In genomic region chr2:56183643-56184499, GRCh38 we compare ENCODE assay signal across 8 cellular contexts. TPM values are rescaled to one million over a fixed set of nuclear protein-coding genes. Genes with fewer than 3 reads are reported as not detected.
A peak's percentile ranks its signal among the peaks of the same experiment; 100 is the strongest.
DNase-seq lines count a peak whose midpoint lies in the region; ATAC-seq and TF ChIP-seq lines count a peak whose summit lies in the region.

TSS of gene CCDC85A (plus strand) at chr2:56183990. CDS start at chr2:56184625, 635 bp downstream.

- no peak within 1 kb of the TSS for H3K4me3 Mint-ChIP-seq in natural killer cell treated with Interleukin-12 subunit alpha and Interleukin-12 subunit beta and Interleukin-15 and Interleukin-18, amount 100 ng/mL, for 72 hours

- no peak within 1 kb of the TSS for H2BK15ac ChIP-seq in IMR-90 (ENCODE audit: low read depth, low read length)

- no peak within 1 kb of the TSS for H2AK9ac ChIP-seq in IMR-90 (replicated peaks; ENCODE audit: low read depth, low read length, poor library complexity)

- no peak within 1 kb of the TSS for H3K4ac ChIP-seq in IMR-90 (ENCODE audit: low read depth, low read length)

- H3K9me1 ChIP-seq in IMR-90 (ENCODE audit: insufficient read depth, low read length): no peaks in the 10 kb centered on the region

- DNase-seq in DMS79 treated with DMSO at 0.1 percent for 48 hours (lab: John Stamatoyannopoulos, UW) (peak; percentile 62), IMR-90 (peak; percentile 55), OCI-M1 (lab: John Stamatoyannopoulos, UW) (peak; percentile 83), fibroblast of pulmonary artery (ENCODE audit: low read depth) (peak; percentile 84), stromal cell of bone marrow (ENCODE audit: low read depth) (peak; percentile 45)
- peak; percentile 9 to 22 for DNase-seq in activated T-helper 1 cell treated with anti-CD3 and anti-CD28 coated beads, Interleukin-2, amount 50 U/mL, for 16 hours (ENCODE audit: low read depth in 1 of 2, low spot score in 1 of 2)
- no peak for DNase-seq in natural killer cell treated with Interleukin-12 subunit alpha and Interleukin-12 subunit beta and Interleukin-15 and Interleukin-18, amount 100 ng/mL, for 72 hours (ENCODE audit: low spot score)

- no peak within 1 kb of the TSS for H3K56ac ChIP-seq in IMR-90 (ENCODE audit: extremely low read depth, insufficient read depth, low read length)

- peak within 1 kb of the TSS; percentile 84 for H2AFZ ChIP-seq in IMR-90 (replicated peaks; ENCODE audit: low read length, poor library complexity)

- peaks cover 0 to 4% of the 10 kb centered on the region in 2 donors for H3K4me1 Mint-ChIP-seq in natural killer cell treated with Interleukin-12 subunit alpha and Interleukin-12 subunit beta and Interleukin-15 and Interleukin-18, amount 100 ng/mL, for 72 hours (ENCODE audit: low read depth in 2 of 2)

- no peak for TF ChIP-seq POLR2A in IMR-90 (IDR thresholded peaks at IDR 0.05; ENCODE audit: low read depth, low read length)

- no peak within 1 kb of the TSS for H3K27ac Mint-ChIP-seq in natural killer cell treated with Interleukin-12 subunit alpha and Interleukin-12 subunit beta and Interleukin-15 and Interleukin-18, amount 100 ng/mL, for 72 hours

- peaks cover 41% of the 10 kb centered on the region for H3K27me3 ChIP-seq in IMR-90 (ENCODE audit: control insufficient read depth, insufficient read depth, low read length)

- no peak within 1 kb of the TSS for H2BK5ac ChIP-seq in IMR-90 (ENCODE audit: low read depth, low read length, poor library complexity, severe bottlenecking)

- BruUV-seq in IMR-90 (replicated peaks; lab: Mats Ljungman, UMichigan): no TSS peak

- no peak within 1 kb of the TSS for H2BK20ac ChIP-seq in IMR-90 (ENCODE audit: low read depth, low read length)

- CTCF ChIA-PET in IMR-90 (lab: Yijun Ruan, JAX): interaction anchor here (0.6 to 2.1 kb wide), 21 partner anchors 8 to 1517 kb away, joined by 3 to 9 read pairs (median 4); no protein-coding TSS in a partner anchor

- H3K4me3 ChIP-seq in IMR-90 (ENCODE audit: insufficient read depth, low read depth, low read length): peak within 1 kb of the TSS; percentile 49
- peak within 1 kb of the TSS; percentile 55 for H3K4me3 ChIP-seq in fibroblast of pulmonary artery (replicated peaks; ENCODE audit: low read depth, low read length)

- no peak within 1 kb of the TSS for H3K9ac ChIP-seq in IMR-90 (ENCODE audit: low read depth, low read length)

- peak; percentile 75 for TF ChIP-seq RAD21 in IMR-90 (IDR thresholded peaks at IDR 0.05; ENCODE audit: low read length)

- H3K4me1 ChIP-seq in IMR-90 (ENCODE audit: control insufficient read depth, insufficient read depth, low read length): no peaks in the 10 kb centered on the region

- H3K36me3 ChIP-seq in IMR-90 (ENCODE audit: control insufficient read depth, insufficient read depth, low read length): no peaks in the 10 kb centered on the region

- intact Hi-C loops in IMR-90 (cut with micrococcal nuclease): loop anchor here (1.0 to 2.0 kb wide), 4 partner anchors 565 to 1517 kb away; no protein-coding TSS in a partner anchor

- H4K91ac ChIP-seq in IMR-90 (ENCODE audit: insufficient read depth, low read depth, low read length): no peak within 1 kb of the TSS

- ATAC-seq in GM21717 (IDR thresholded peaks at IDR 0.05; ENCODE audit: unreplicated experiment) (peak; percentile 97), IMR-90 (ENCODE audit: low read depth) (peak; percentile 99)
- peak; percentile 69 to 79 for ATAC-seq in natural killer cell treated with Interleukin-12 subunit alpha and Interleukin-12 subunit beta and Interleukin-15 and Interleukin-18, amount 100 ng/mL, for 72 hours

- no peaks in the 10 kb centered on the region for H3K9me3 ChIP-seq in IMR-90 (ENCODE audit: control insufficient read depth, insufficient read depth, low read length)

- 0% methylated on average over 26 of the region's 86 CpGs; no CpG with 5 or more reads in 1 of the 2 experiments for WGBS in IMR-90 (ENCODE audit: extremely low coverage in 2 of 2, insufficient read length in 1 of 2), 2 experiments

- H4K8ac ChIP-seq in IMR-90 (ENCODE audit: low read depth in 2 of 2, low read length in 2 of 2): no peak within 1 kb of the TSS

- in situ Hi-C loops in IMR-90 (cut with MboI; ENCODE audit: low sequenced_read_pairs): loop anchor here (10.0 to 25.0 kb wide), 2 partner anchors 553 to 1321 kb away; no protein-coding TSS in a partner anchor

- peak within 1 kb of the TSS; percentile 53 for H3K4me2 ChIP-seq in IMR-90 (ENCODE audit: low read depth, low read length)

- dilution Hi-C loops in IMR-90 (cut with HindIII; ENCODE audit: low sequenced_read_pairs, unreplicated experiment): no loop called here

- TF ChIP-seq CTCF in IMR-90 (conservative IDR thresholded peaks at IDR 0.05; ENCODE audit: low read depth, low read length) (peak; percentile 75), fibroblast of pulmonary artery (IDR thresholded peaks at IDR 0.05; ENCODE audit: low read length, missing control alignments) (peak; percentile 80)

- no peaks in the 10 kb centered on the region for H4K20me1 ChIP-seq in IMR-90 (ENCODE audit: insufficient read depth, low read length)

- no peaks in the 10 kb centered on the region for H3K36me3 Mint-ChIP-seq in natural killer cell treated with Interleukin-12 subunit alpha and Interleukin-12 subunit beta and Interleukin-15 and Interleukin-18, amount 100 ng/mL, for 72 hours

- H3K18ac ChIP-seq in IMR-90 (ENCODE audit: low read depth, low read length): no peak within 1 kb of the TSS

- H2AK5ac ChIP-seq in IMR-90 (ENCODE audit: low read depth, low read length): no peak within 1 kb of the TSS

- no peak within 1 kb of the TSS for H3K23ac ChIP-seq in IMR-90 (ENCODE audit: low read depth, low read length)

- H3K79me1 ChIP-seq in IMR-90 (ENCODE audit: low read depth in 1 of 2, low read length in 2 of 2): no peaks in the 10 kb centered on the region

- POLR2A ChIA-PET in IMR-90 (lab: Charles Lee; ENCODE audit: unreplicated experiment): no interaction called here

- no peak within 1 kb of the TSS for H3K27ac ChIP-seq in IMR-90 (ENCODE audit: insufficient read depth, low read length)

- no peak within 1 kb of the TSS for H3K14ac ChIP-seq in IMR-90 (replicated peaks; ENCODE audit: low read depth, low read length)

- peaks cover 40 to 47% of the 10 kb centered on the region in 2 donors for H3K27me3 Mint-ChIP-seq in natural killer cell treated with Interleukin-12 subunit alpha and Interleukin-12 subunit beta and Interleukin-15 and Interleukin-18, amount 100 ng/mL, for 72 hours

- no peak within 1 kb of the TSS for H4K5ac ChIP-seq in IMR-90 (ENCODE audit: low read depth, low read length)

- H3K9me3 Mint-ChIP-seq in natural killer cell treated with Interleukin-12 subunit alpha and Interleukin-12 subunit beta and Interleukin-15 and Interleukin-18, amount 100 ng/mL, for 72 hours: no peaks in the 10 kb centered on the region

- no peak within 1 kb of the TSS for H2BK120ac ChIP-seq in IMR-90 (ENCODE audit: low read depth, low read length)

TF ChIP-seq in IMR-90, 13 proteins besides CTCF, POLR2A, EP300 and RAD21:
- TF ChIP-seq SMC3 (IDR thresholded peaks at IDR 0.05; ENCODE audit: low read depth, low read length): peak; percentile 66
- TF ChIP-seq CEBPB (IDR thresholded peaks at IDR 0.05; ENCODE audit: low read depth, low read length): no peak
- TF ChIP-seq BHLHE40 (IDR thresholded peaks at IDR 0.05; ENCODE audit: low read depth, low read length): no peak
- TF ChIP-seq NFE2L2 (IDR thresholded peaks at IDR 0.05; ENCODE audit: low read depth, low read length): no peak

RNA-seq across cellular contexts. Expression of gene CCDC85A, which starts in this region (rescaled TPM):
- 2.2 and 2.8 TPM in 2 replicates for total RNA-seq in IMR-90 (2012; rRNA removed)
- 1.1 and 1.5 TPM in 2 replicates for polyA plus RNA-seq in IMR-90 (2012; rRNA removed)
- 0.55 and 0.76 TPM in 2 replicates for polyA plus RNA-seq in IMR-90 (2012; cell fraction: cytosol; rRNA removed)
- polyA plus RNA-seq in IMR-90 (2012; cell fraction: nucleus; rRNA removed; ENCODE audit: low replicate concordance): 0.38 and 1.0 TPM in 2 replicates
- not detected for total RNA-seq in natural killer cell treated with Interleukin-12 subunit alpha and Interleukin-12 subunit beta and Interleukin-15 and Interleukin-18, amount 100 ng/mL, for 72 hours

Comparison
In these comparisons a context has a peak if more than half of its experiments do, and no peak if none do; other contexts are left out.
1. Peak in ATAC-seq in natural killer cell treated with Interleukin-12 subunit alpha and Interleukin-12 subunit beta and Interleukin-15 and Interleukin-18, amount 100 ng/mL, for 72 hours; RNA of the gene not detected or under 1 TPM.